Comparison of ENCODE assay signal across 1 cellular context in the genomic region with DNA sequence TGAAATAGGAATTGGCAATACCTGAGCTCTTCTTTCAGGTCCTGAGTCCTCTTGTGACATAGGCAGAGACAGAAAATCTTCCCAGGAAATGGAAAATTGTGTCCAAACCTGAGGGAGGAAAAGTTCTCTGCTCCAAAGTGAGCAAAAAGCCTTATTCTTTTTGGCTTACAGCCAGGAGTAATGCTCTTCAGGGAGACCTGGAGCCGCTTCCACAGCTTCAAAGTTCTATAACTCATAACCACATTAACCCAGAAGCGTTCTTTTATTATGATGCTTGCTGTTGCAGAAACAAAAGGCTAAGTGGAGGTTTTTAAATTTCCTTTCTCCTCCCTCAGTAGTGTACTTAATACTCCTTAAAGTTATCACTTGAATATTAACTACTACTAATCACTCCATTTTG.
TF ChIP-seq lines count a peak whose summit lies in the region.

No MANE protein-coding gene starts in this region.

TF ChIP-seq in HepG2, 621 proteins besides CTCF, POLR2A, EP300 and RAD21 (continued from another document):
- TF ChIP-seq PAXIP1 (CRISPR knock-in tag; conservative IDR thresholded peaks at IDR 0.05) = no peak
- TF ChIP-seq ZFP36 (IDR thresholded peaks at IDR 0.05; ENCODE audit: borderline replicate concordance, low read depth, low read length, partially characterized antibody) = no peak
- TF ChIP-seq ZBTB7A (CRISPR knock-in tag; IDR thresholded peaks at IDR 0.05) = no peak
- no peak for TF ChIP-seq PATZ1 (CRISPR knock-in tag; IDR thresholded peaks at IDR 0.05)
- no peak for TF ChIP-seq ZMAT5 (CRISPR knock-in tag; IDR thresholded peaks at IDR 0.05; ENCODE audit: borderline replicate concordance, low read depth)
- no peak for TF ChIP-seq NKX3-1 (CRISPR knock-in tag; IDR thresholded peaks at IDR 0.05)
- TF ChIP-seq MEIS1 (CRISPR knock-in tag; IDR thresholded peaks at IDR 0.05; ENCODE audit: borderline replicate concordance) = no peak
- TF ChIP-seq ZKSCAN8 (CRISPR knock-in tag; IDR thresholded peaks at IDR 0.05; ENCODE audit: borderline replicate concordance) = no peak
- TF ChIP-seq XRCC5 (optimal IDR thresholded peaks at IDR 0.05; ENCODE audit: low read length) = no peak
- TF ChIP-seq ZNF282 (IDR thresholded peaks at IDR 0.05; ENCODE audit: partially characterized antibody) = no peak
- TF ChIP-seq, protein P1, sequence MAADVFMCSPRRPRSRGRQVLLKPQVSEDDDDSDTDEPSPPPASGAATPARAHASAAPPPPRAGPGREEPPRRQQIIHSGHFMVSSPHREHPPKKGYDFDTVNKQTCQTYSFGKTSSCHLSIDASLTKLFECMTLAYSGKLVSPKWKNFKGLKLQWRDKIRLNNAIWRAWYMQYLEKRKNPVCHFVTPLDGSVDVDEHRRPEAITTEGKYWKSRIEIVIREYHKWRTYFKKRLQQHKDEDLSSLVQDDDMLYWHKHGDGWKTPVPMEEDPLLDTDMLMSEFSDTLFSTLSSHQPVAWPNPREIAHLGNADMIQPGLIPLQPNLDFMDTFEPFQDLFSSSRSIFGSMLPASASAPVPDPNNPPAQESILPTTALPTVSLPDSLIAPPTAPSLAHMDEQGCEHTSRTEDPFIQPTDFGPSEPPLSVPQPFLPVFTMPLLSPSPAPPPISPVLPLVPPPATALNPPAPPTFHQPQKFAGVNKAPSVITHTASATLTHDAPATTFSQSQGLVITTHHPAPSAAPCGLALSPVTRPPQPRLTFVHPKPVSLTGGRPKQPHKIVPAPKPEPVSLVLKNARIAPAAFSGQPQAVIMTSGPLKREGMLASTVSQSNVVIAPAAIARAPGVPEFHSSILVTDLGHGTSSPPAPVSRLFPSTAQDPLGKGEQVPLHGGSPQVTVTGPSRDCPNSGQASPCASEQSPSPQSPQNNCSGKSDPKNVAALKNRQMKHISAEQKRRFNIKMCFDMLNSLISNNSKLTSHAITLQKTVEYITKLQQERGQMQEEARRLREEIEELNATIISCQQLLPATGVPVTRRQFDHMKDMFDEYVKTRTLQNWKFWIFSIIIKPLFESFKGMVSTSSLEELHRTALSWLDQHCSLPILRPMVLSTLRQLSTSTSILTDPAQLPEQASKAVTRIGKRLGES (CRISPR knock-in tag; IDR thresholded peaks at IDR 0.05; ENCODE audit: borderline replicate concordance) = no peak
- TF ChIP-seq GATAD1 (CRISPR knock-in tag; IDR thresholded peaks at IDR 0.05) = no peak
TF ChIP-seq in HepG2: peak in this region for 0.
